In the genomic region with DNA sequence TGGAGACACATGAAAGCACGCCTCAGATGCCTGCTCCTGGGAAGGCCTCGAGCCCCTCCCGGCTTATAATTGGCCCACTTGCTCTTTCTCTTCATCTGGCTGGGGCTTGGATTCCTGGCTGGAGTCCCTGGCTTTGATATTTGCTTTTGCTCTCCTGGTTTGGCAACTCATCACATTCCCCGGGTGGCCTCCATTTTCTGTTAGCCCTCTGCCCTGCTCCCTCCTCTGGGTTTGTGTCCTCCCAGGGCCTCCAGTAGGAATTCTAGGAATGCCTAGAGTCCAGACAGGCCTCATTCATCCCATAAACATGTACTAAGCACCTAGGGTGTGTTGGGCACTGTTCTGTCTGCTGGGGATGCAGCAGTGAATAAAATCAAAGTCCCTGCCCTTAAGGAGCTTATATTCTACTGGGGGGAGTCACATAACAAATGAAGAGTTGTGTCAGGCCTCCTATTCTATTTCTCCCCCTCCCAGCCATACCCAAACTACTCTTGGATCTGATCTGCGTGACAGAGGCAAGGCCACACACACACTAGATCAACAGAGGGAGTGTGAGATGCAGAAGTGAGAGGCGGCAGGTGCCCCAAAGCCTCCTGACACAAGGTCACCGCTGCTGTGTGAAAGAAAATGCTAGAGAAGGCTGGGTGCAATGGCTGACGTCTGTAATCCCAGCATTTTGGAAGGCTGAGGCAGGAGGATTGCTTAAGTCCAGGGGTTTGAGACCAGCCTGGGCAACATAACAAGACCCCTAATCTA, we compare ENCODE assay signal across 15 cellular contexts. TPM values are rescaled to one million over a fixed set of nuclear protein-coding genes. Genes with fewer than 3 reads are reported as not detected.
DNase-seq lines count a peak whose midpoint lies in the region; ATAC-seq and TF ChIP-seq lines count a peak whose summit lies in the region.
"Had no signal": no experiment of that assay in that cellular context is flagged by ENCODE, and none has a peak within 500 bp of the region (broad histone marks: within the 10 kb centered on the region; RNA-seq: fewer than 3 reads in every experiment).

No MANE protein-coding gene starts in this region.

- peaks cover 57% of the 10 kb centered on the region for H3K27me3 Mint-ChIP-seq in stimulated activated memory B cell treated with anti-CD40 and anti-IgM and Interleukin-4, amounts not matched to agents 10 μg/mL and 1 μg/mL and 100 μg/mL, for 72 hours

- H3K4me3 Mint-ChIP-seq in stimulated activated memory B cell treated with anti-CD40 and anti-IgM and Interleukin-4, amounts not matched to agents 10 μg/mL and 1 μg/mL and 100 μg/mL, for 72 hours, result no peak overlapping the region
- H3K4me3 Mint-ChIP-seq: activated CD4-positive, alpha-beta memory T cell treated with anti-CD3 and anti-CD28 coated beads, Interleukin-2, amount 10 ng/mL, durations not matched to agents 7 days and 5 days; immature natural killer cell; naive thymus-derived CD4-positive, alpha-beta T cell had no signal

- intact Hi-C loops in left cardiac atrium (cut with DNase I), result no loop called here

- no peaks in the 10 kb centered on the region for H3K27me3 ChIP-seq in osteoblast (ENCODE audit: insufficient read depth, low read length)

- no peaks in the 10 kb centered on the region for H3K9me3 ChIP-seq in osteoblast (ENCODE audit: low read depth, low read length)

- DNase-seq in AG10803 (ENCODE audit: low read depth) (peak; percentile 34), NCI-H446 (lab: John Stamatoyannopoulos, UW) (peak; percentile 37 to 76), left cardiac atrium (no peak), osteoblast (ENCODE audit: insufficient read length, low spot score, missing footprints) (peak; percentile 58), NCI-H1105 (lab: John Stamatoyannopoulos, UW) (no peak), NCI-H2107 treated with DMSO at 0.1 percent for 48 hours (lab: John Stamatoyannopoulos, UW; ENCODE audit: unreplicated experiment) (no peak)
- DNase-seq: activated CD4-positive, alpha-beta memory T cell treated with anti-CD3 and anti-CD28 coated beads, Interleukin-2, amount 10 ng/mL, durations not matched to agents 7 days and 5 days; effector CD4-positive, alpha-beta T cell; immature natural killer cell; naive thymus-derived CD4-positive, alpha-beta T cell; NCI-H1105 treated with DMSO at 0.1 percent for 48 hours; NCI-H524 treated with DMSO at 0.1 percent for 48 hours; small intestine had no signal

- H2AFZ ChIP-seq in osteoblast (ENCODE audit: low read length), result no peak overlapping the region

- peak; percentile 8 to 17 for ATAC-seq in left cardiac atrium
- no peak for ATAC-seq in stimulated activated memory B cell treated with anti-CD40 and anti-IgM and Interleukin-4, amounts not matched to agents 10 μg/mL and 1 μg/mL and 100 μg/mL, for 72 hours
- no peak for ATAC-seq in GM18873 (IDR thresholded peaks at IDR 0.05; ENCODE audit: low FRiP score, unreplicated experiment)
- ATAC-seq: naive thymus-derived CD4-positive, alpha-beta T cell had no signal

- no peaks in the 10 kb centered on the region for H3K9me3 Mint-ChIP-seq in stimulated activated memory B cell treated with anti-CD40 and anti-IgM and Interleukin-4, amounts not matched to agents 10 μg/mL and 1 μg/mL and 100 μg/mL, for 72 hours
- H3K9me3 Mint-ChIP-seq: activated CD4-positive, alpha-beta memory T cell treated with anti-CD3 and anti-CD28 coated beads, Interleukin-2, amount 10 ng/mL, durations not matched to agents 7 days and 5 days; immature natural killer cell had no signal

- TF ChIP-seq CTCF in AG10803 (conservative IDR thresholded peaks at IDR 0.05; ENCODE audit: low read length) (no peak), osteoblast (IDR thresholded peaks at IDR 0.05; ENCODE audit: extremely low read depth, low read depth, low read length) (no peak)

- H3K79me2 ChIP-seq in osteoblast (ENCODE audit: insufficient read depth, low read length), result no peaks in the 10 kb centered on the region

- no peaks in the 10 kb centered on the region for H4K20me1 ChIP-seq in osteoblast (ENCODE audit: insufficient read depth, low read length)

- H3K4me1 Mint-ChIP-seq in stimulated activated memory B cell treated with anti-CD40 and anti-IgM and Interleukin-4, amounts not matched to agents 10 μg/mL and 1 μg/mL and 100 μg/mL, for 72 hours, result no peaks in the 10 kb centered on the region
- H3K4me1 Mint-ChIP-seq: immature natural killer cell; naive thymus-derived CD4-positive, alpha-beta T cell had no signal

- H3K27ac Mint-ChIP-seq in stimulated activated memory B cell treated with anti-CD40 and anti-IgM and Interleukin-4, amounts not matched to agents 10 μg/mL and 1 μg/mL and 100 μg/mL, for 72 hours, result no peak overlapping the region
- H3K27ac Mint-ChIP-seq: activated CD4-positive, alpha-beta memory T cell treated with anti-CD3 and anti-CD28 coated beads, Interleukin-2, amount 10 ng/mL, durations not matched to agents 7 days and 5 days; immature natural killer cell; naive thymus-derived CD4-positive, alpha-beta T cell had no signal

- H3K4me3 ChIP-seq in AG10803 (ENCODE audit: low read length) (no peak overlapping the region), osteoblast (ENCODE audit: insufficient read depth, low read length) (no peak overlapping the region)

- H3K27ac ChIP-seq in osteoblast (ENCODE audit: low read depth, low read length), result no peak overlapping the region

- no peaks in the 10 kb centered on the region for H3K36me3 ChIP-seq in osteoblast (ENCODE audit: insufficient read depth, low read length)

- no peak overlapping the region for H3K4me2 ChIP-seq in osteoblast (ENCODE audit: insufficient read depth, low read length)

- H3K36me3 Mint-ChIP-seq in stimulated activated memory B cell treated with anti-CD40 and anti-IgM and Interleukin-4, amounts not matched to agents 10 μg/mL and 1 μg/mL and 100 μg/mL, for 72 hours, result no peaks in the 10 kb centered on the region
- H3K36me3 Mint-ChIP-seq: immature natural killer cell; naive thymus-derived CD4-positive, alpha-beta T cell had no signal

- H3K4me1 ChIP-seq in osteoblast (ENCODE audit: insufficient read depth, low read length), result peaks cover 1% of the 10 kb centered on the region

RNA-seq across cellular contexts. Expression of a gene that starts 21.3 kb away (rescaled TPM):
- 100 to 1,000 TPM; 125 to 201 TPM for total RNA-seq in left cardiac atrium
- total RNA-seq in osteoblast, result 12.1 and 13.0 TPM in 2 replicates

Comparison
In these comparisons a context has a peak if more than half of its experiments do, and no peak if none do; other contexts are left out.
1. DNase-seq: peak in AG10803 (single experiment), NCI-H446 (2 of 2) and osteoblast (single experiment); none in left cardiac atrium (single experiment), NCI-H1105 (single experiment) and NCI-H2107 treated with DMSO at 0.1 percent for 48 hours (single experiment).
2. ATAC-seq: peak in left cardiac atrium (2 of 2); none in stimulated activated memory B cell treated with anti-CD40 and anti-IgM and Interleukin-4, amounts not matched to agents 10 μg/mL and 1 μg/mL and 100 μg/mL, for 72 hours (single experiment) and GM18873 (single experiment).